Comparison of ENCODE assay signal across 19 cellular contexts in the genomic region with DNA sequence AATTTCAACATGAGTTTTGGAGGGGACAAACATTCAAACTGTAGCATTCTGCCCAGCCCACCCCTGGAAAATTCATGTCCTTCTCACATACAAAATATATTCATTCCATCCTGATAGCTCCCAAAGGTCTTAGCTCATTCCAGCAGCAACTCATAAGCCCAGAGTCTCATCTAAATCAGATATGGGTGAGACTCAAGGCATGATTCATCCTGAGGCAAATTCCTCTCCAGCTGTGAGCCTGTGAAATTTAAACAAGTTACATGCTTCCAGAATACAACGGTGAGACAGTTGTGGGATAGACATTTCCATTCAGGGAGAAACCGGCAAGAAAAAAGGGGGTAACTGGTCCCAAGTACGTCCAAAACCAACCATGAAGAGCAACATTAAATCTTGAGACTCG. TPM values are rescaled to one million over a fixed set of nuclear protein-coding genes. Genes with fewer than 3 reads are reported as not detected.
A peak's percentile ranks its signal among the peaks of the same experiment; 100 is the strongest.
DNase-seq lines count a peak whose midpoint lies in the region; ATAC-seq and TF ChIP-seq lines count a peak whose summit lies in the region.
"Had no signal": no experiment of that assay in that cellular context is flagged by ENCODE, and none has a peak within 500 bp of the region (broad histone marks: within the 10 kb centered on the region; RNA-seq: fewer than 3 reads in every experiment).

No MANE protein-coding gene starts in this region.

- no peak overlapping the region for H3K27ac ChIP-seq in breast epithelium
- H3K27ac ChIP-seq in hepatocyte: no peak overlapping the region
- H3K27ac ChIP-seq: lower lobe of right lung had no signal

- H3K9me2 ChIP-seq in hepatocyte (replicated peaks; ENCODE audit: insufficient read depth): no peaks in the 10 kb centered on the region

- H3K36me3 ChIP-seq in breast epithelium (no peaks in the 10 kb centered on the region), adipocyte (ENCODE audit: control insufficient read depth, insufficient read depth, low read length, severe bottlenecking) (no peaks in the 10 kb centered on the region), hepatocyte (replicated peaks; ENCODE audit: insufficient read depth, low read depth) (no peaks in the 10 kb centered on the region)
- H3K36me3 ChIP-seq: lower lobe of right lung had no signal

- 67% methylated on average over 4 of the region's 4 CpGs for WGBS in hepatocyte (ENCODE audit: low lambda C conversion rate, missing lambda C conversion rate)

- no peak overlapping the region for H3K27ac Mint-ChIP-seq in MCF 10A (ENCODE audit: low read depth, unreplicated experiment)
- H3K27ac Mint-ChIP-seq: type B pancreatic cell had no signal

- ATAC-seq in HG02798 (IDR thresholded peaks at IDR 0.05; ENCODE audit: poor library complexity, unreplicated experiment): no peak
- ATAC-seq: naive thymus-derived CD8-positive, alpha-beta T cell had no signal

- H3K36me3 Mint-ChIP-seq in MCF 10A (ENCODE audit: insufficient read depth, unreplicated experiment): peaks cover 13% of the 10 kb centered on the region
- H3K36me3 Mint-ChIP-seq: naive thymus-derived CD8-positive, alpha-beta T cell; type B pancreatic cell had no signal

- no peaks in the 10 kb centered on the region for H4K20me1 ChIP-seq in hepatocyte (ENCODE audit: insufficient read depth, poor library complexity, severe bottlenecking)

- CTCF ChIA-PET in MCF 10A (lab: Yijun Ruan, JAX): interaction anchor here (0.9 to 1.7 kb wide), 4 partner anchors 14 to 128 kb away, joined by 4 to 5 read pairs (median 4); no protein-coding TSS in a partner anchor

- H2AFZ ChIP-seq in hepatocyte: no peak overlapping the region

- H3K27me3 ChIP-seq in breast epithelium: no peaks in the 10 kb centered on the region
- no peaks in the 10 kb centered on the region for H3K27me3 ChIP-seq in adipocyte (replicated peaks; ENCODE audit: control insufficient read depth, insufficient read depth, low read length)
- H3K27me3 ChIP-seq in hepatocyte: no peaks in the 10 kb centered on the region

- no peak overlapping the region for H3K4me3 ChIP-seq in breast epithelium
- H3K4me3 ChIP-seq in adipocyte (ENCODE audit: low read length): no peak overlapping the region
- H3K4me3 ChIP-seq in fibroblast of pulmonary artery (replicated peaks; ENCODE audit: low read depth, low read length): no peak overlapping the region
- no peak overlapping the region for H3K4me3 ChIP-seq in hepatocyte
- H3K4me3 ChIP-seq: lower lobe of right lung had no signal

- H3K9ac ChIP-seq in adipocyte (ENCODE audit: low read length): no peak overlapping the region

- TF ChIP-seq CTCF in MCF 10A (IDR thresholded peaks at IDR 0.05; ENCODE audit: unreplicated experiment) (no peak), breast epithelium (IDR thresholded peaks at IDR 0.05) (no peak), fibroblast of pulmonary artery (IDR thresholded peaks at IDR 0.05; ENCODE audit: low read length, missing control alignments) (no peak), hepatocyte (IDR thresholded peaks at IDR 0.05; ENCODE audit: poor library complexity) (no peak)

- H3K9me3 ChIP-seq in breast epithelium: no peaks in the 10 kb centered on the region
- no peaks in the 10 kb centered on the region for H3K9me3 ChIP-seq in adipocyte (ENCODE audit: control insufficient read depth, low read length)
- no peaks in the 10 kb centered on the region for H3K9me3 ChIP-seq in hepatocyte (ENCODE audit: low read depth)
- H3K9me3 ChIP-seq: lower lobe of right lung had no signal

- DNase-seq in MCF 10A (ENCODE audit: unreplicated experiment) (peak; percentile 11), breast epithelium (ENCODE audit: low spot score in 2 of 2) (no peak), adipocyte (ENCODE audit: low read depth) (peak; percentile 78), fibroblast of pulmonary artery (ENCODE audit: low read depth) (peak; percentile 52), foreskin melanocyte (no peak), hepatocyte (ENCODE audit: low spot score) (no peak), CD1c-positive myeloid dendritic cell (ENCODE audit: extremely low spot score) (no peak)
- DNase-seq: 8988T; activated CD4-positive, alpha-beta T cell treated with anti-CD3 and anti-CD28 coated beads for 1 hour; activated naive CD4-positive, alpha-beta T cell treated with anti-CD3 and anti-CD28 coated beads, Interleukin-2, amount 50 U/mL, for 16 hours; Kasumi-1; lower lobe of right lung; NCI-H1694 treated with DMSO at 0.1 percent for 48 hours; NCI-H69; RPMI8226; stimulated activated CD4-positive, alpha-beta T cell treated with anti-CD3 and anti-CD28 coated beads, Interleukin-2, amount 100 ng/mL, for 48 hours had no signal

- no peak for TF ChIP-seq POLR2A in breast epithelium (IDR thresholded peaks at IDR 0.05)

- intact Hi-C loops in MCF 10A (cut with micrococcal nuclease): no loop called here
- intact Hi-C loops in breast epithelium (cut with DNase I; ENCODE audit: low total_unique reads): no loop called here

- no peak overlapping the region for H3K4me3 Mint-ChIP-seq in MCF 10A (ENCODE audit: unreplicated experiment)
- H3K4me3 Mint-ChIP-seq: naive thymus-derived CD8-positive, alpha-beta T cell; type B pancreatic cell had no signal

- H3K4me1 ChIP-seq in breast epithelium (no peaks in the 10 kb centered on the region), adipocyte (ENCODE audit: control insufficient read depth, insufficient read depth, low read length) (peaks cover 5% of the 10 kb centered on the region), hepatocyte (ENCODE audit: insufficient read depth) (no peaks in the 10 kb centered on the region)
- H3K4me1 ChIP-seq: lower lobe of right lung had no signal

- BruUV-seq in MCF 10A (replicated peaks; lab: Mats Ljungman, UMichigan): no TSS peak

- H3K4me1 Mint-ChIP-seq in MCF 10A (ENCODE audit: insufficient read depth, unreplicated experiment): peaks cover 28% of the 10 kb centered on the region

- H3K4me2 ChIP-seq in hepatocyte: no peak overlapping the region

- no peaks in the 10 kb centered on the region for H3K79me2 ChIP-seq in hepatocyte

- H3K27me3 Mint-ChIP-seq in MCF 10A (ENCODE audit: insufficient read depth, unreplicated experiment): no peaks in the 10 kb centered on the region

- POLR2A ChIA-PET in MCF 10A (lab: Yijun Ruan, JAX): interaction anchor here (0.7 to 2.4 kb wide), 3 partner anchors 12 to 30 kb away, joined by 3 to 8 read pairs (median 7); no protein-coding TSS in a partner anchor

- no peaks in the 10 kb centered on the region for H3K9me3 Mint-ChIP-seq in MCF 10A (ENCODE audit: unreplicated experiment)
- H3K9me3 Mint-ChIP-seq: type B pancreatic cell had no signal

RNA-seq across cellular contexts. Expression of a gene that starts 43.5 kb away (rescaled TPM):
- total RNA-seq in MCF 10A (2022) (23.9 and 24.1 TPM in 2 replicates), breast epithelium (10 to 100 TPM; 19.3 to 50.1 (median 24.3) TPM), hepatocyte (29.1 and 30.1 TPM in 2 replicates)
- polyA plus RNA-seq in hepatocyte: 33.3 and 36.9 TPM in 2 replicates

Comparison
In these comparisons a context has a peak if more than half of its experiments do, and no peak if none do; other contexts are left out.
1. DNase-seq: peak in MCF 10A (single experiment), adipocyte (single experiment) and fibroblast of pulmonary artery (single experiment); none in breast epithelium (0 of 2), foreskin melanocyte (single experiment), hepatocyte (single experiment) and CD1c-positive myeloid dendritic cell (single experiment).